ENCODE assay signal across 18 cellular contexts in the genomic region with DNA sequence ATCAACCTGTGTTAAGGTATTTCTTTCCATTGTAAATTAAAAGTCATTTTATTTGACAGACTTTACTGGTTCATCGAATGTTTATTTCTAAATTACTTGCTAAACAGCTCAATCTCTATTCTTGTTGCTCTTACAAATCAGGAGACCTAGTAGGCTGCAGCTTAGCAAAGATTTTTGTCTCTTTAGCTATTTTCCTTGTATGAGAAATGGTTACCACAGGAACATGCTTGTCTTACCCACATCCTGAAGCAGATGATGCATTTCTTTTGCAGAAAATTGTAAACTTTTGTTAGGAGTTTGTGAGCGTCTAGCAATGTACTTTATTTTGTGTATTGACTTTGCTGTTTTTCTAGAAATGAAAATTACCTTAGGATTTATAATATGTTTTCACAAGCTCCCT. TPM values are rescaled to one million over a fixed set of nuclear protein-coding genes. Genes with fewer than 3 reads are reported as not detected.
A peak's percentile ranks its signal among the peaks of the same experiment; 100 is the strongest.
DNase-seq lines count a peak whose midpoint lies in the region; ATAC-seq and TF ChIP-seq lines count a peak whose summit lies in the region.
"Had no signal": no experiment of that assay in that cellular context is flagged by ENCODE, and none has a peak within 500 bp of the region (broad histone marks: within the 10 kb centered on the region; RNA-seq: fewer than 3 reads in every experiment).

No MANE protein-coding gene starts in this region.

- H3K79me2 ChIP-seq in Loucy (ENCODE audit: insufficient read depth, low read length) = no peaks in the 10 kb centered on the region

- no peak overlapping the region for H2AFZ ChIP-seq in Loucy (ENCODE audit: low read length)

- no peak for DNase-seq in activated CD4-positive, alpha-beta memory T cell treated with anti-CD3 and anti-CD28 coated beads, Interleukin-2, amount 10 ng/mL, durations not matched to agents 7 days and 5 days
- DNase-seq in activated CD4-positive, alpha-beta memory T cell treated with anti-CD3 and anti-CD28 coated beads for 36 hours = no peak
- no peak for DNase-seq in activated naive CD8-positive, alpha-beta T cell treated with anti-CD3 and anti-CD28 coated beads, Interleukin-2, amount 10 ng/mL, durations not matched to agents 7 days and 5 days
- DNase-seq in natural killer cell treated with Interleukin-12 subunit alpha and Interleukin-12 subunit beta and Interleukin-15 and Interleukin-18, amount 100 ng/mL, for 72 hours (ENCODE audit: low spot score) = no peak
- DNase-seq in NCI-H748 treated with DMSO at 0.1 percent for 48 hours (lab: John Stamatoyannopoulos, UW) = no peak
- no peak for DNase-seq in glutamatergic neuron
- no peak for DNase-seq in kidney glomerular epithelial cell (lab: John Stamatoyannopoulos, UW)
- DNase-seq: C1 segment of cervical spinal cord, left ventricle myocardium inferior, NCI-H774, Peyer's patch, SK-N-SH, stomach, upper lobe of left lung had no signal

- no peak for TF ChIP-seq CTCF in Loucy (conservative IDR thresholded peaks at IDR 0.05; ENCODE audit: low read length)
- TF ChIP-seq CTCF in glutamatergic neuron (IDR thresholded peaks at IDR 0.05; ENCODE audit: partially characterized antibody, unreplicated experiment) = no peak

- POLR2A ChIA-PET in activated CD4-positive, alpha-beta memory T cell treated with anti-CD3 and anti-CD28 coated beads, Interleukin-2, amount 10 ng/mL, durations not matched to agents 7 days and 5 days (lab: Charles Lee) = interaction anchor here (0.6 to 1.7 kb wide), 8 partner anchors 12 to 187 kb away, joined by 3 to 7 read pairs (median 4); partner anchors contain the start of genes IL7R and SPEF2
- POLR2A ChIA-PET in activated CD4-positive, alpha-beta memory T cell treated with anti-CD3 and anti-CD28 coated beads for 36 hours (lab: Charles Lee) = interaction anchor here (0.9 kb wide), 1 partner anchor 123 kb away, joined by 3 read pairs; no protein-coding TSS in a partner anchor
- POLR2A ChIA-PET in activated naive CD8-positive, alpha-beta T cell treated with anti-CD3 and anti-CD28 coated beads, Interleukin-2, amount 10 ng/mL, durations not matched to agents 7 days and 5 days (lab: Charles Lee) = interaction anchor here (0.5 to 1.0 kb wide), 5 partner anchors 12 to 742 kb away, joined by 3 to 4 read pairs (median 3); no protein-coding TSS in a partner anchor

- H3K36me3 Mint-ChIP-seq in activated CD4-positive, alpha-beta memory T cell treated with anti-CD3 and anti-CD28 coated beads, Interleukin-2, amount 10 ng/mL, durations not matched to agents 7 days and 5 days (ENCODE audit: low read depth) = peaks cover 25% of the 10 kb centered on the region
- peaks cover 19% of the 10 kb centered on the region for H3K36me3 Mint-ChIP-seq in activated CD4-positive, alpha-beta memory T cell treated with anti-CD3 and anti-CD28 coated beads for 36 hours
- peaks cover 19% of the 10 kb centered on the region for H3K36me3 Mint-ChIP-seq in activated naive CD8-positive, alpha-beta T cell treated with anti-CD3 and anti-CD28 coated beads, Interleukin-2, amount 10 ng/mL, durations not matched to agents 7 days and 5 days
- peaks cover 4% of the 10 kb centered on the region for H3K36me3 Mint-ChIP-seq in natural killer cell treated with Interleukin-12 subunit alpha and Interleukin-12 subunit beta and Interleukin-15 and Interleukin-18, amount 100 ng/mL, for 72 hours
- H3K36me3 Mint-ChIP-seq in glutamatergic neuron (ENCODE audit: unreplicated experiment) = no peaks in the 10 kb centered on the region

- H3K9ac ChIP-seq in Loucy (ENCODE audit: low read depth, low read length, poor library complexity, severe bottlenecking) = no peak overlapping the region
- H3K9ac ChIP-seq: SK-N-SH had no signal

- H3K4me2 ChIP-seq in Loucy (ENCODE audit: low read depth, low read length, poor library complexity, severe bottlenecking) = peak overlapping the region; percentile 64
- H3K4me2 ChIP-seq: SK-N-SH had no signal

- H4K20me1 ChIP-seq in Loucy (ENCODE audit: insufficient read depth, low read length, poor library complexity, severe bottlenecking) = no peaks in the 10 kb centered on the region

- intact Hi-C loops in activated CD4-positive, alpha-beta memory T cell treated with anti-CD3 and anti-CD28 coated beads for 36 hours (cut with micrococcal nuclease) = loop anchor here (1.0 to 5.0 kb wide), 7 partner anchors 20 to 254 kb away; partner anchors contain the start of genes IL7R and SPEF2

- peak; percentile 55 for ATAC-seq in activated naive CD8-positive, alpha-beta T cell treated with anti-CD3 and anti-CD28 coated beads, Interleukin-2, amount 10 ng/mL, durations not matched to agents 7 days and 5 days (ENCODE audit: low read depth)
- peak in 1 of 2 donors; percentile 56 for ATAC-seq in natural killer cell treated with Interleukin-12 subunit alpha and Interleukin-12 subunit beta and Interleukin-15 and Interleukin-18, amount 100 ng/mL, for 72 hours
- ATAC-seq: esophagus mucosa, HCT116, K562 had no signal

- H3K4me1 ChIP-seq in Loucy (ENCODE audit: insufficient read depth, low read length, poor library complexity, severe bottlenecking) = peaks cover 48% of the 10 kb centered on the region
- H3K4me1 ChIP-seq: left ventricle myocardium inferior, upper lobe of left lung had no signal

- H3K27me3 Mint-ChIP-seq in activated CD4-positive, alpha-beta memory T cell treated with anti-CD3 and anti-CD28 coated beads, Interleukin-2, amount 10 ng/mL, durations not matched to agents 7 days and 5 days = no peaks in the 10 kb centered on the region
- H3K27me3 Mint-ChIP-seq in activated CD4-positive, alpha-beta memory T cell treated with anti-CD3 and anti-CD28 coated beads for 36 hours = no peaks in the 10 kb centered on the region
- H3K27me3 Mint-ChIP-seq in activated naive CD8-positive, alpha-beta T cell treated with anti-CD3 and anti-CD28 coated beads, Interleukin-2, amount 10 ng/mL, durations not matched to agents 7 days and 5 days = no peaks in the 10 kb centered on the region
- H3K27me3 Mint-ChIP-seq in natural killer cell treated with Interleukin-12 subunit alpha and Interleukin-12 subunit beta and Interleukin-15 and Interleukin-18, amount 100 ng/mL, for 72 hours = no peaks in the 10 kb centered on the region
- no peaks in the 10 kb centered on the region for H3K27me3 Mint-ChIP-seq in glutamatergic neuron (ENCODE audit: unreplicated experiment)

- peak overlapping the region; percentile 15 for H3K4me3 ChIP-seq in Loucy (ENCODE audit: low read length, poor library complexity, severe bottlenecking)
- H3K4me3 ChIP-seq: K562, left ventricle myocardium inferior, Peyer's patch, stomach, upper lobe of left lung had no signal

- no peaks in the 10 kb centered on the region for H3K27me3 ChIP-seq in Loucy (ENCODE audit: insufficient read depth, low read length, poor library complexity, severe bottlenecking)
- H3K27me3 ChIP-seq: Peyer's patch, stomach, upper lobe of left lung had no signal

- no peaks in the 10 kb centered on the region; the same call in 1 of the 2 replicates for H3F3A ChIP-seq in Loucy (ENCODE audit: low read depth)

- H3K9me2 ChIP-seq in Loucy (replicated peaks; ENCODE audit: low read depth, low read length) = no peaks in the 10 kb centered on the region
- H3K9me2 ChIP-seq: SK-N-SH had no signal

- peak overlapping the region; percentile 57 for H3K27ac Mint-ChIP-seq in activated CD4-positive, alpha-beta memory T cell treated with anti-CD3 and anti-CD28 coated beads, Interleukin-2, amount 10 ng/mL, durations not matched to agents 7 days and 5 days
- no peak overlapping the region for H3K27ac Mint-ChIP-seq in activated CD4-positive, alpha-beta memory T cell treated with anti-CD3 and anti-CD28 coated beads for 36 hours
- peak overlapping the region; percentile 60 for H3K27ac Mint-ChIP-seq in activated naive CD8-positive, alpha-beta T cell treated with anti-CD3 and anti-CD28 coated beads, Interleukin-2, amount 10 ng/mL, durations not matched to agents 7 days and 5 days
- peak overlapping the region; percentile 60 to 81 for H3K27ac Mint-ChIP-seq in natural killer cell treated with Interleukin-12 subunit alpha and Interleukin-12 subunit beta and Interleukin-15 and Interleukin-18, amount 100 ng/mL, for 72 hours
- no peak overlapping the region for H3K27ac Mint-ChIP-seq in glutamatergic neuron (ENCODE audit: unreplicated experiment)

- H3K4me3 Mint-ChIP-seq in activated CD4-positive, alpha-beta memory T cell treated with anti-CD3 and anti-CD28 coated beads, Interleukin-2, amount 10 ng/mL, durations not matched to agents 7 days and 5 days = peak overlapping the region; percentile 5
- no peak overlapping the region for H3K4me3 Mint-ChIP-seq in activated CD4-positive, alpha-beta memory T cell treated with anti-CD3 and anti-CD28 coated beads for 36 hours
- peak overlapping the region; percentile 43 for H3K4me3 Mint-ChIP-seq in activated naive CD8-positive, alpha-beta T cell treated with anti-CD3 and anti-CD28 coated beads, Interleukin-2, amount 10 ng/mL, durations not matched to agents 7 days and 5 days
- peak overlapping the region; percentile 43 for H3K4me3 Mint-ChIP-seq in natural killer cell treated with Interleukin-12 subunit alpha and Interleukin-12 subunit beta and Interleukin-15 and Interleukin-18, amount 100 ng/mL, for 72 hours
- no peak overlapping the region for H3K4me3 Mint-ChIP-seq in glutamatergic neuron (ENCODE audit: unreplicated experiment)

- H3K4me1 Mint-ChIP-seq in activated CD4-positive, alpha-beta memory T cell treated with anti-CD3 and anti-CD28 coated beads, Interleukin-2, amount 10 ng/mL, durations not matched to agents 7 days and 5 days = peaks cover 55% of the 10 kb centered on the region
- H3K4me1 Mint-ChIP-seq in activated CD4-positive, alpha-beta memory T cell treated with anti-CD3 and anti-CD28 coated beads for 36 hours (ENCODE audit: low read depth) = peaks cover 65% of the 10 kb centered on the region
- H3K4me1 Mint-ChIP-seq in activated naive CD8-positive, alpha-beta T cell treated with anti-CD3 and anti-CD28 coated beads, Interleukin-2, amount 10 ng/mL, durations not matched to agents 7 days and 5 days = peaks cover 51% of the 10 kb centered on the region
- H3K4me1 Mint-ChIP-seq in natural killer cell treated with Interleukin-12 subunit alpha and Interleukin-12 subunit beta and Interleukin-15 and Interleukin-18, amount 100 ng/mL, for 72 hours (ENCODE audit: low read depth in 2 of 2) = peaks cover 31 to 36% of the 10 kb centered on the region in 2 donors
- H3K4me1 Mint-ChIP-seq in glutamatergic neuron (ENCODE audit: low read depth, unreplicated experiment) = no peaks in the 10 kb centered on the region

- H3K36me3 ChIP-seq in Loucy (ENCODE audit: insufficient read depth, low read length) = no peaks in the 10 kb centered on the region
- H3K36me3 ChIP-seq: left ventricle myocardium inferior, Peyer's patch, stomach, upper lobe of left lung had no signal

- CTCF ChIA-PET in activated CD4-positive, alpha-beta memory T cell treated with anti-CD3 and anti-CD28 coated beads, Interleukin-2, amount 10 ng/mL, durations not matched to agents 7 days and 5 days (lab: Charles Lee) = interaction anchor here (1.3 to 3.5 kb wide), 2 partner anchors 20 to 54 kb away, joined by 3 to 17 read pairs; no protein-coding TSS in a partner anchor
- CTCF ChIA-PET in activated CD4-positive, alpha-beta memory T cell treated with anti-CD3 and anti-CD28 coated beads for 36 hours (lab: Charles Lee) = interaction anchor here (0.6 to 2.1 kb wide), 5 partner anchors 20 to 253 kb away, joined by 3 to 12 read pairs (median 4); no protein-coding TSS in a partner anchor

- H3K9me3 ChIP-seq in Loucy (ENCODE audit: insufficient read depth, low read depth, low read length) = no peaks in the 10 kb centered on the region
- H3K9me3 ChIP-seq: left ventricle myocardium inferior, Peyer's patch, SK-N-SH, stomach, upper lobe of left lung had no signal

- H3K9me3 Mint-ChIP-seq in activated CD4-positive, alpha-beta memory T cell treated with anti-CD3 and anti-CD28 coated beads, Interleukin-2, amount 10 ng/mL, durations not matched to agents 7 days and 5 days = no peaks in the 10 kb centered on the region
- H3K9me3 Mint-ChIP-seq in activated CD4-positive, alpha-beta memory T cell treated with anti-CD3 and anti-CD28 coated beads for 36 hours = no peaks in the 10 kb centered on the region
- H3K9me3 Mint-ChIP-seq in activated naive CD8-positive, alpha-beta T cell treated with anti-CD3 and anti-CD28 coated beads, Interleukin-2, amount 10 ng/mL, durations not matched to agents 7 days and 5 days = no peaks in the 10 kb centered on the region
- H3K9me3 Mint-ChIP-seq in natural killer cell treated with Interleukin-12 subunit alpha and Interleukin-12 subunit beta and Interleukin-15 and Interleukin-18, amount 100 ng/mL, for 72 hours = no peaks in the 10 kb centered on the region
- no peaks in the 10 kb centered on the region for H3K9me3 Mint-ChIP-seq in glutamatergic neuron (ENCODE audit: unreplicated experiment)

RNA-seq across cellular contexts. Expression of gene SPEF2, which starts 53.9 kb away (rescaled TPM):
- 10 to 100 TPM; 10.8 to 13.1 TPM for total RNA-seq in activated CD4-positive, alpha-beta memory T cell treated with anti-CD3 and anti-CD28 coated beads, Interleukin-2, amount 10 ng/mL, durations not matched to agents 7 days and 5 days
- total RNA-seq in activated CD4-positive, alpha-beta memory T cell treated with anti-CD3 and anti-CD28 coated beads for 36 hours = 10 to 100 TPM; 10.6 to 13.0 TPM
- total RNA-seq in activated naive CD8-positive, alpha-beta T cell treated with anti-CD3 and anti-CD28 coated beads, Interleukin-2, amount 10 ng/mL, durations not matched to agents 7 days and 5 days = 10 to 100 TPM; 13.7 to 17.8 TPM
- total RNA-seq in natural killer cell treated with Interleukin-12 subunit alpha and Interleukin-12 subunit beta and Interleukin-15 and Interleukin-18, amount 100 ng/mL, for 72 hours = 1 to 10 TPM; 8.9 to 9.5 TPM
- 0.96 TPM for total RNA-seq in glutamatergic neuron (ENCODE audit: unreplicated experiment)

Comparison
In these comparisons a context has a peak if more than half of its experiments do, and no peak if none do; other contexts are left out.
1. H3K27ac Mint-ChIP-seq: peak in activated CD4-positive, alpha-beta memory T cell treated with anti-CD3 and anti-CD28 coated beads, Interleukin-2, amount 10 ng/mL, durations not matched to agents 7 days and 5 days (single experiment), activated naive CD8-positive, alpha-beta T cell treated with anti-CD3 and anti-CD28 coated beads, Interleukin-2, amount 10 ng/mL, durations not matched to agents 7 days and 5 days (single experiment) and natural killer cell treated with Interleukin-12 subunit alpha and Interleukin-12 subunit beta and Interleukin-15 and Interleukin-18, amount 100 ng/mL, for 72 hours (2 of 2); none in activated CD4-positive, alpha-beta memory T cell treated with anti-CD3 and anti-CD28 coated beads for 36 hours (single experiment) and glutamatergic neuron (single experiment).
2. H3K4me3 Mint-ChIP-seq: peak in activated CD4-positive, alpha-beta memory T cell treated with anti-CD3 and anti-CD28 coated beads, Interleukin-2, amount 10 ng/mL, durations not matched to agents 7 days and 5 days (single experiment), activated naive CD8-positive, alpha-beta T cell treated with anti-CD3 and anti-CD28 coated beads, Interleukin-2, amount 10 ng/mL, durations not matched to agents 7 days and 5 days (single experiment) and natural killer cell treated with Interleukin-12 subunit alpha and Interleukin-12 subunit beta and Interleukin-15 and Interleukin-18, amount 100 ng/mL, for 72 hours (single experiment); none in activated CD4-positive, alpha-beta memory T cell treated with anti-CD3 and anti-CD28 coated beads for 36 hours (single experiment) and glutamatergic neuron (single experiment).